Comparison of ENCODE assay signal across 10 cellular contexts in genomic region chr19:10235409-10235808, GRCh38. TPM values are rescaled to one million over a fixed set of nuclear protein-coding genes. Genes with fewer than 3 reads are reported as not detected.
DNase-seq lines count a peak whose midpoint lies in the region; ATAC-seq, FAIRE-seq and TF ChIP-seq lines count a peak whose summit lies in the region.
"Not testable (repeated sequence)": the region's sequence is repeated elsewhere in the genome, so short reads cannot be mapped to it uniquely, and the experiment has no call there.
"Had no signal": no experiment of that assay in that cellular context is flagged by ENCODE, and none has a peak within 500 bp of the region (broad histone marks: within the 10 kb centered on the region; RNA-seq: fewer than 3 reads in every experiment).

No MANE protein-coding gene starts in this region.

- H3K36me3 ChIP-seq in Karpas-422 (ENCODE audit: insufficient read depth, low read length); effector memory CD4-positive, alpha-beta T cell (ENCODE audit: control insufficient read depth, insufficient read depth, low read length); kidney (ENCODE audit: control insufficient read depth in 1 of 2, insufficient read depth in 2 of 2, low read length in 2 of 2): not testable (repeated sequence)

- not testable (repeated sequence) for H3K9me2 ChIP-seq in Karpas-422 (replicated peaks; ENCODE audit: insufficient read depth, low read length)

- not testable (repeated sequence) for H4K20me1 ChIP-seq in Karpas-422 (ENCODE audit: insufficient read depth, low read depth, low read length)

- not testable (repeated sequence) for H3K4me3 Mint-ChIP-seq in T-helper 2 cell treated with Interferon-gamma antibody and Interleukin-4, amounts not matched to agents 5 μg/mL and 100 μg/mL, for 36 hours; stimulated activated naive B cell treated with anti-CD40 and anti-IgM and Interleukin-4, amounts not matched to agents 10 μg/mL and 1 μg/mL and 100 μg/mL, for 72 hours
- peak overlapping the region; percentile 17 for H3K4me3 Mint-ChIP-seq in activated T-helper 2 cell treated with anti-CD3 and anti-CD28 coated beads, Interferon-gamma antibody, Interleukin-2, Interleukin-4, amounts not matched to agents 10 μg/mL and 5 μg/mL and 100 μg/mL, durations not matched to agents 14 hours and 24 hours and 36 hours (ENCODE audit: low read depth)
- H3K4me3 Mint-ChIP-seq in natural killer cell treated with Interleukin-12 subunit alpha and Interleukin-12 subunit beta and Interleukin-15 and Interleukin-18, amount 100 ng/mL, for 72 hours = peak overlapping the region; percentile 13

- ATAC-seq in natural killer cell treated with Interleukin-12 subunit alpha and Interleukin-12 subunit beta and Interleukin-15 and Interleukin-18, amount 100 ng/mL, for 72 hours; stimulated activated naive B cell treated with anti-CD40 and anti-IgM and Interleukin-4, amounts not matched to agents 10 μg/mL and 1 μg/mL and 100 μg/mL, for 72 hours (replicated peaks): not testable (repeated sequence)

- not testable (repeated sequence) for H3K79me2 ChIP-seq in Karpas-422 (ENCODE audit: low read length)

- peak overlapping the region; percentile 67 for H3K9ac ChIP-seq in Karpas-422 (ENCODE audit: low read length)
- H3K9ac ChIP-seq in kidney (ENCODE audit: low read length in 2 of 2) = not testable (repeated sequence)

- H3K27me3 Mint-ChIP-seq in T-helper 2 cell treated with Interferon-gamma antibody and Interleukin-4, amounts not matched to agents 5 μg/mL and 100 μg/mL, for 36 hours (ENCODE audit: low read depth); activated T-helper 2 cell treated with anti-CD3 and anti-CD28 coated beads, Interferon-gamma antibody, Interleukin-2, Interleukin-4, amounts not matched to agents 10 μg/mL and 5 μg/mL and 100 μg/mL, durations not matched to agents 14 hours and 24 hours and 36 hours (ENCODE audit: low read depth); natural killer cell treated with Interleukin-12 subunit alpha and Interleukin-12 subunit beta and Interleukin-15 and Interleukin-18, amount 100 ng/mL, for 72 hours; stimulated activated naive B cell treated with anti-CD40 and anti-IgM and Interleukin-4, amounts not matched to agents 10 μg/mL and 1 μg/mL and 100 μg/mL, for 72 hours: not testable (repeated sequence)

- intact Hi-C loops in activated T-helper 2 cell treated with anti-CD3 and anti-CD28 coated beads, Interferon-gamma antibody, Interleukin-2, Interleukin-4, amounts not matched to agents 10 μg/mL and 5 μg/mL and 100 μg/mL, durations not matched to agents 14 hours and 24 hours and 36 hours (cut with micrococcal nuclease); kidney (cut with DNase I): not testable (repeated sequence)

- H3K4me3 ChIP-seq in Karpas-422 (ENCODE audit: low read length) = peak overlapping the region; percentile 48
- H3K4me3 ChIP-seq in effector memory CD4-positive, alpha-beta T cell (ENCODE audit: insufficient read depth, low read depth, low read length, poor library complexity, severe bottlenecking); kidney (ENCODE audit: low read length in 2 of 2): not testable (repeated sequence)

- not testable (repeated sequence) for FAIRE-seq in kidney (lab: Jason Lieb, UNC)

- peak overlapping the region; percentile 94 for H3K27ac Mint-ChIP-seq in T-helper 2 cell treated with Interferon-gamma antibody and Interleukin-4, amounts not matched to agents 5 μg/mL and 100 μg/mL, for 36 hours
- not testable (repeated sequence) for H3K27ac Mint-ChIP-seq in activated T-helper 2 cell treated with anti-CD3 and anti-CD28 coated beads, Interferon-gamma antibody, Interleukin-2, Interleukin-4, amounts not matched to agents 10 μg/mL and 5 μg/mL and 100 μg/mL, durations not matched to agents 14 hours and 24 hours and 36 hours
- peak overlapping the region; percentile 99 for H3K27ac Mint-ChIP-seq in natural killer cell treated with Interleukin-12 subunit alpha and Interleukin-12 subunit beta and Interleukin-15 and Interleukin-18, amount 100 ng/mL, for 72 hours
- H3K27ac Mint-ChIP-seq in stimulated activated naive B cell treated with anti-CD40 and anti-IgM and Interleukin-4, amounts not matched to agents 10 μg/mL and 1 μg/mL and 100 μg/mL, for 72 hours = peak overlapping the region; percentile 100

- not testable (repeated sequence) for H3K9me3 Mint-ChIP-seq in T-helper 2 cell treated with Interferon-gamma antibody and Interleukin-4, amounts not matched to agents 5 μg/mL and 100 μg/mL, for 36 hours; activated T-helper 2 cell treated with anti-CD3 and anti-CD28 coated beads, Interferon-gamma antibody, Interleukin-2, Interleukin-4, amounts not matched to agents 10 μg/mL and 5 μg/mL and 100 μg/mL, durations not matched to agents 14 hours and 24 hours and 36 hours; natural killer cell treated with Interleukin-12 subunit alpha and Interleukin-12 subunit beta and Interleukin-15 and Interleukin-18, amount 100 ng/mL, for 72 hours; stimulated activated naive B cell treated with anti-CD40 and anti-IgM and Interleukin-4, amounts not matched to agents 10 μg/mL and 1 μg/mL and 100 μg/mL, for 72 hours

- H3K4me1 ChIP-seq in Karpas-422 (ENCODE audit: low read length) = peaks cover 84% of the 10 kb centered on the region
- peaks cover 21% of the 10 kb centered on the region for H3K4me1 ChIP-seq in effector memory CD4-positive, alpha-beta T cell (ENCODE audit: control insufficient read depth, insufficient read depth, low read length, poor library complexity, severe bottlenecking)
- H3K4me1 ChIP-seq in kidney (ENCODE audit: control insufficient read depth in 1 of 2, insufficient read depth in 1 of 2, low read depth in 1 of 2, low read length in 2 of 2) = not testable (repeated sequence)

- TF ChIP-seq CTCF in kidney (IDR thresholded peaks at IDR 0.05; ENCODE audit: borderline replicate concordance, extremely low read depth, insufficient read depth) = not testable (repeated sequence)

- H2AFZ ChIP-seq in Karpas-422 (ENCODE audit: low read length) = not testable (repeated sequence)

- H3K9me3 ChIP-seq in Karpas-422 (ENCODE audit: low read length); effector memory CD4-positive, alpha-beta T cell (ENCODE audit: control insufficient read depth, low read length); kidney (ENCODE audit: control insufficient read depth in 1 of 2, low read length in 2 of 2): not testable (repeated sequence)

- not testable (repeated sequence) for DNase-seq in Karpas-422; T-helper 2 cell treated with Interferon-gamma antibody and Interleukin-4, amounts not matched to agents 5 μg/mL and 100 μg/mL, for 36 hours (ENCODE audit: low spot score); activated T-helper 2 cell treated with anti-CD3 and anti-CD28 coated beads, Interferon-gamma antibody, Interleukin-2, Interleukin-4, amounts not matched to agents 10 μg/mL and 5 μg/mL and 100 μg/mL, durations not matched to agents 14 hours and 24 hours and 36 hours (ENCODE audit: low spot score); effector memory CD4-positive, alpha-beta T cell; kidney; natural killer cell treated with Interleukin-12 subunit alpha and Interleukin-12 subunit beta and Interleukin-15 and Interleukin-18, amount 100 ng/mL, for 72 hours (ENCODE audit: low spot score); stimulated activated naive B cell treated with anti-CD40 and anti-IgM and Interleukin-4, amounts not matched to agents 10 μg/mL and 1 μg/mL and 100 μg/mL, for 72 hours

- peaks cover 19% of the 10 kb centered on the region for H3K4me1 Mint-ChIP-seq in T-helper 2 cell treated with Interferon-gamma antibody and Interleukin-4, amounts not matched to agents 5 μg/mL and 100 μg/mL, for 36 hours (ENCODE audit: low read depth)
- peaks cover 14% of the 10 kb centered on the region for H3K4me1 Mint-ChIP-seq in activated T-helper 2 cell treated with anti-CD3 and anti-CD28 coated beads, Interferon-gamma antibody, Interleukin-2, Interleukin-4, amounts not matched to agents 10 μg/mL and 5 μg/mL and 100 μg/mL, durations not matched to agents 14 hours and 24 hours and 36 hours (ENCODE audit: low read depth)
- H3K4me1 Mint-ChIP-seq in natural killer cell treated with Interleukin-12 subunit alpha and Interleukin-12 subunit beta and Interleukin-15 and Interleukin-18, amount 100 ng/mL, for 72 hours (ENCODE audit: low read depth in 2 of 2) = peaks cover 13 to 18% of the 10 kb centered on the region in 2 donors
- H3K4me1 Mint-ChIP-seq in stimulated activated naive B cell treated with anti-CD40 and anti-IgM and Interleukin-4, amounts not matched to agents 10 μg/mL and 1 μg/mL and 100 μg/mL, for 72 hours = peaks cover 28 to 69% of the 10 kb centered on the region in 2 donors

- H3K27ac ChIP-seq in Karpas-422 (ENCODE audit: low read length) (peak overlapping the region; percentile 100), kidney (ENCODE audit: low read depth in 2 of 2, low read length in 2 of 2) (peak overlapping the region; percentile 76 to 89)
- peak overlapping the region; percentile 93 for H3K27ac ChIP-seq in effector memory CD4-positive, alpha-beta T cell (ENCODE audit: insufficient read depth, low read length, poor library complexity, severe bottlenecking)

- H3K27me3 ChIP-seq in Karpas-422 (ENCODE audit: low read length); effector memory CD4-positive, alpha-beta T cell (replicated peaks; ENCODE audit: control insufficient read depth, insufficient read depth, low read length, poor library complexity, severe bottlenecking): not testable (repeated sequence)

- H3K36me3 Mint-ChIP-seq in T-helper 2 cell treated with Interferon-gamma antibody and Interleukin-4, amounts not matched to agents 5 μg/mL and 100 μg/mL, for 36 hours (ENCODE audit: low read depth); activated T-helper 2 cell treated with anti-CD3 and anti-CD28 coated beads, Interferon-gamma antibody, Interleukin-2, Interleukin-4, amounts not matched to agents 10 μg/mL and 5 μg/mL and 100 μg/mL, durations not matched to agents 14 hours and 24 hours and 36 hours (ENCODE audit: low read depth); natural killer cell treated with Interleukin-12 subunit alpha and Interleukin-12 subunit beta and Interleukin-15 and Interleukin-18, amount 100 ng/mL, for 72 hours; stimulated activated naive B cell treated with anti-CD40 and anti-IgM and Interleukin-4, amounts not matched to agents 10 μg/mL and 1 μg/mL and 100 μg/mL, for 72 hours: not testable (repeated sequence)

- peak overlapping the region; percentile 99 for H3K4me2 ChIP-seq in Karpas-422 (ENCODE audit: low read depth, low read length, poor library complexity, severe bottlenecking)

RNA-seq across cellular contexts. Expression of gene S1PR2, which starts 4.3 kb away (rescaled TPM):
- 65.1 and 67.6 TPM in 2 replicates for total RNA-seq in Karpas-422 (2014; rRNA removed; shearing (Covaris generic); ENCODE audit: low replicate concordance)
- 10.1 and 10.8 TPM in 2 replicates for total RNA-seq in activated T-helper 2 cell treated with anti-CD3 and anti-CD28 coated beads, Interferon-gamma antibody, Interleukin-2, Interleukin-4, amounts not matched to agents 10 μg/mL and 5 μg/mL and 100 μg/mL, durations not matched to agents 14 hours and 24 hours and 36 hours
- total RNA-seq in kidney = 6.3 TPM
- 1.5 TPM for polyA plus RNA-seq in kidney (ENCODE audit: insufficient read depth, low read depth, low replicate concordance)
- total RNA-seq in natural killer cell treated with Interleukin-12 subunit alpha and Interleukin-12 subunit beta and Interleukin-15 and Interleukin-18, amount 100 ng/mL, for 72 hours = 1 to 10 TPM; 6.2 to 6.5 TPM

RNA-seq across cellular contexts. Expression of gene MRPL4, which starts 16.6 kb away (rescaled TPM):
- total RNA-seq in Karpas-422 (2014; rRNA removed; shearing (Covaris generic); ENCODE audit: low replicate concordance) = 78.6 and 136 TPM in 2 replicates
- 133 and 135 TPM in 2 replicates for total RNA-seq in activated T-helper 2 cell treated with anti-CD3 and anti-CD28 coated beads, Interferon-gamma antibody, Interleukin-2, Interleukin-4, amounts not matched to agents 10 μg/mL and 5 μg/mL and 100 μg/mL, durations not matched to agents 14 hours and 24 hours and 36 hours
- total RNA-seq in kidney = 44.8 TPM
- 102 TPM for polyA plus RNA-seq in kidney (ENCODE audit: insufficient read depth, low read depth, low replicate concordance)
- 100 to 1,000 TPM in 1 of 2 donors, 10 to 100 TPM in 1; 79.1 to 140 TPM for total RNA-seq in natural killer cell treated with Interleukin-12 subunit alpha and Interleukin-12 subunit beta and Interleukin-15 and Interleukin-18, amount 100 ng/mL, for 72 hours

RNA-seq across cellular contexts. Expression of gene ICAM1, which starts 35.5 kb away (rescaled TPM):
- 1.8 and 5.1 TPM in 2 replicates for total RNA-seq in Karpas-422 (2014; rRNA removed; shearing (Covaris generic); ENCODE audit: low replicate concordance)
- total RNA-seq in activated T-helper 2 cell treated with anti-CD3 and anti-CD28 coated beads, Interferon-gamma antibody, Interleukin-2, Interleukin-4, amounts not matched to agents 10 μg/mL and 5 μg/mL and 100 μg/mL, durations not matched to agents 14 hours and 24 hours and 36 hours = 75.3 and 75.7 TPM in 2 replicates
- total RNA-seq in kidney = 50.3 TPM
- polyA plus RNA-seq in kidney (ENCODE audit: insufficient read depth, low read depth, low replicate concordance) = 16.3 TPM
- total RNA-seq in natural killer cell treated with Interleukin-12 subunit alpha and Interleukin-12 subunit beta and Interleukin-15 and Interleukin-18, amount 100 ng/mL, for 72 hours = 100 to 1,000 TPM; 106 to 264 TPM

RNA-seq across cellular contexts. Expression of gene DNMT1, which starts 40.7 kb away (rescaled TPM):
- 94.9 and 145 TPM in 2 replicates for total RNA-seq in Karpas-422 (2014; rRNA removed; shearing (Covaris generic); ENCODE audit: low replicate concordance)
- 367 and 370 TPM in 2 replicates for total RNA-seq in activated T-helper 2 cell treated with anti-CD3 and anti-CD28 coated beads, Interferon-gamma antibody, Interleukin-2, Interleukin-4, amounts not matched to agents 10 μg/mL and 5 μg/mL and 100 μg/mL, durations not matched to agents 14 hours and 24 hours and 36 hours
- 64.6 TPM for total RNA-seq in kidney
- polyA plus RNA-seq in kidney (ENCODE audit: insufficient read depth, low read depth, low replicate concordance) = 15.3 TPM
- 100 to 1,000 TPM; 322 to 576 TPM for total RNA-seq in natural killer cell treated with Interleukin-12 subunit alpha and Interleukin-12 subunit beta and Interleukin-15 and Interleukin-18, amount 100 ng/mL, for 72 hours

RNA-seq across cellular contexts. Expression of gene ICAM4, which starts 51.3 kb away (rescaled TPM):
- not detected in 2 replicates for total RNA-seq in Karpas-422 (2014; rRNA removed; shearing (Covaris generic); ENCODE audit: low replicate concordance)
- total RNA-seq in activated T-helper 2 cell treated with anti-CD3 and anti-CD28 coated beads, Interferon-gamma antibody, Interleukin-2, Interleukin-4, amounts not matched to agents 10 μg/mL and 5 μg/mL and 100 μg/mL, durations not matched to agents 14 hours and 24 hours and 36 hours = 1.4 and 1.6 TPM in 2 replicates
- total RNA-seq in kidney = 0.85 TPM
- 1.1 TPM for polyA plus RNA-seq in kidney (ENCODE audit: insufficient read depth, low read depth, low replicate concordance)
- 1 to 10 TPM; 1.4 to 2.1 TPM for total RNA-seq in natural killer cell treated with Interleukin-12 subunit alpha and Interleukin-12 subunit beta and Interleukin-15 and Interleukin-18, amount 100 ng/mL, for 72 hours
- total RNA-seq: HT1080, PC-3, progenitor cell of endocrine pancreas had no signal
